Comparison of ENCODE assay signal across 16 cellular contexts in the genomic region with DNA sequence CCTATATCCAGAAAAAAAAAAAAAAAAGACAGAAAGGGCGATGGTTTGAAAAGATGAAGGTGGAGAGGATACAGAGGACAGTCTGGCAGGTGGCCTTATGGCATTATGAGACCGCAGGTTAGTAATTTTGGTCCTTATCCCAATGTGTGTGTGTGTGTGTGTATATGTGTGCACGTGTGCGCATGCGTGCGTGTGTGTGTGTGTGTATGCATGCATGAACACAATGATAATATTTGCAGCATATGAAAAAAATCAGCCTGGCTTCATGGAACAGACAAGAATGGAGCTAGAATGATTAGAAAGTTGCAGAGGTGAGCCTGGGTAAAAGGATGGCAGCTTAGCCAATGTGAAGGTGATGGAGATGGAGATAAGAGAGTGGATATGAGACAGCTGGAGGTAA.
A peak's percentile ranks its signal among the peaks of the same experiment; 100 is the strongest.
DNase-seq lines count a peak whose midpoint lies in the region; ATAC-seq and TF ChIP-seq lines count a peak whose summit lies in the region.
"Had no signal": no experiment of that assay in that cellular context is flagged by ENCODE, and none has a peak within 500 bp of the region (broad histone marks: within the 10 kb centered on the region; RNA-seq: fewer than 3 reads in every experiment).

No MANE protein-coding gene starts in this region.

- POLR2A ChIA-PET in GM10248 (lab: Yijun Ruan, JAX) = no interaction called here

- no peak for TF ChIP-seq CTCF in GM10248 (IDR thresholded peaks at IDR 0.05; ENCODE audit: control extremely low read depth, extremely low read depth, low read depth, missing control alignments)

- H3K4me1 Mint-ChIP-seq in T-helper 17 cell = no peaks in the 10 kb centered on the region
- H3K4me1 Mint-ChIP-seq: B cell had no signal

- H3K4me3 Mint-ChIP-seq in T-helper 17 cell = peak overlapping the region; percentile 0
- H3K4me3 Mint-ChIP-seq: B cell; CD4-positive, alpha-beta T cell; CD8-positive, alpha-beta T cell had no signal

- peaks cover 23% of the 10 kb centered on the region for H3K27me3 Mint-ChIP-seq in T-helper 17 cell
- H3K27me3 Mint-ChIP-seq: B cell had no signal

- no peak for DNase-seq in T-helper 17 cell
- DNase-seq in mesenteric fat pad (ENCODE audit: low spot score) = peak; percentile 6
- peak; percentile 0 for DNase-seq in sciatic nerve (ENCODE audit: low spot score)
- no peak for DNase-seq in foreskin melanocyte
- no peak for DNase-seq in GM10248 (ENCODE audit: extremely low spot score)
- DNase-seq: AML-193; Caco-2; Calu3; CD4-positive, alpha-beta T cell; CD8-positive, alpha-beta T cell; DMS79; DND-41; EL; GDM1 had no signal

- intact Hi-C loops in sciatic nerve (cut with DNase I) = loop anchor here (10.0 kb wide), 1 partner anchor 129 kb away; no protein-coding TSS in a partner anchor

- CTCF ChIA-PET in GM10248 (lab: Yijun Ruan, JAX) = no interaction called here

- peaks cover 2% of the 10 kb centered on the region for H3K36me3 Mint-ChIP-seq in T-helper 17 cell (ENCODE audit: low read depth)
- H3K36me3 Mint-ChIP-seq: CD8-positive, alpha-beta T cell had no signal

- no peak overlapping the region for H3K27ac Mint-ChIP-seq in T-helper 17 cell
- H3K27ac Mint-ChIP-seq: B cell; CD4-positive, alpha-beta T cell; CD8-positive, alpha-beta T cell had no signal

- H3K9me3 ChIP-seq in T-helper 17 cell (ENCODE audit: control insufficient read depth, low read length, poor library complexity, severe bottlenecking) = no peaks in the 10 kb centered on the region
- H3K9me3 ChIP-seq: A549, Caco-2 had no signal

- ATAC-seq in T-helper 17 cell (no peak), sciatic nerve (no peak)
- ATAC-seq: A549; CD8-positive, alpha-beta T cell had no signal

Comparison
In these comparisons a context has a peak if more than half of its experiments do, and no peak if none do; other contexts are left out.
1. DNase-seq: peak in mesenteric fat pad (single experiment) and sciatic nerve (single experiment); none in T-helper 17 cell (0 of 3), foreskin melanocyte (single experiment) and GM10248 (single experiment).